In genomic region chr2:69400121-69400520, GRCh38 we compare ENCODE assay signal across 31 cellular contexts. TPM values are rescaled to one million over a fixed set of nuclear protein-coding genes. Genes with fewer than 3 reads are reported as not detected.
DNase-seq lines count a peak whose midpoint lies in the region; ATAC-seq, FAIRE-seq and TF ChIP-seq lines count a peak whose summit lies in the region.
"Had no signal": no experiment of that assay in that cellular context is flagged by ENCODE, and none has a peak within 500 bp of the region (broad histone marks: within the 10 kb centered on the region; RNA-seq: fewer than 3 reads in every experiment).

No MANE protein-coding gene starts in this region.

- no peak for TF ChIP-seq CTCF in K562 (IDR thresholded peaks at IDR 0.05 in 2 of 3, conservative IDR thresholded peaks at IDR 0.05 in 1 of 3; ENCODE audit: insufficient read depth in 2 of 3, low read depth in 1 of 3, low read length in 3 of 3)

- no peak for TF ChIP-seq EP300 in K562 (IDR thresholded peaks at IDR 0.05; ENCODE audit: low read length)

- POLR2A ChIA-PET in K562 (lab: Yijun Ruan, JAX), result interaction anchor here (0.8 to 1.0 kb wide), 2 partner anchors 10 to 12 kb away, joined by 3 read pairs; no protein-coding TSS in a partner anchor

- WGBS in K562 (ENCODE audit: insufficient coverage, low coverage, missing lambda C conversion rate), result 93% methylated on average over 3 of the region's 3 CpGs
- WGBS in trophoblast cell (ENCODE audit: extremely low coverage, insufficient coverage, insufficient read length), result no CpG with 5 or more reads among the region's 3 CpGs

- no peak overlapping the region for H2BK5ac ChIP-seq in trophoblast cell (ENCODE audit: low read depth, low read length, poor library complexity)

- H3K4me3 ChIP-seq in K562, result no peak overlapping the region
- H3K4me3 ChIP-seq in trophoblast cell (ENCODE audit: low read depth, low read length), result no peak overlapping the region
- H3K4me3 ChIP-seq: A549; BLaER1; BLaER1 treated with 17β-estradiol and CSF1 and Interleukin-3, amounts not matched to agents 10 nM and 100 nM had no signal

- no peaks in the 10 kb centered on the region for H3K79me1 ChIP-seq in trophoblast cell (ENCODE audit: low read length)

- H3K36me3 ChIP-seq in K562 (ENCODE audit: control insufficient read depth, insufficient read depth, low read length) (peaks cover 19% of the 10 kb centered on the region), trophoblast cell (ENCODE audit: control insufficient read depth in 1 of 2, insufficient read depth in 2 of 2, low read length in 2 of 2) (peaks cover 22% of the 10 kb centered on the region in 2 experiments)
- H3K36me3 ChIP-seq: BE2C had no signal

- H3K23ac ChIP-seq in trophoblast cell (ENCODE audit: low read length), result no peak overlapping the region

- H2AK5ac ChIP-seq in trophoblast cell (ENCODE audit: low read length), result no peak overlapping the region

- no peak overlapping the region for H3K4me2 ChIP-seq in K562 (ENCODE audit: insufficient read depth, low read length)
- no peak overlapping the region for H3K4me2 ChIP-seq in trophoblast cell (ENCODE audit: low read length)
- H3K4me2 ChIP-seq: A549; BLaER1; BLaER1 treated with 17β-estradiol and CSF1 and Interleukin-3, amounts not matched to agents 10 nM and 100 nM had no signal

- H3K9me3 ChIP-seq in K562 (replicated peaks; ENCODE audit: control insufficient read depth, insufficient read depth, low read depth, low read length), result no peaks in the 10 kb centered on the region
- H3K9me3 ChIP-seq in trophoblast cell (ENCODE audit: insufficient read depth, low read depth, low read length), result no peaks in the 10 kb centered on the region
- H3K9me3 ChIP-seq: BE2C had no signal

- H4K12ac ChIP-seq in trophoblast cell (ENCODE audit: low read depth, low read length), result no peak overlapping the region

- no peak for TF ChIP-seq RAD21 in K562 (CRISPR knock-in tag; conservative IDR thresholded peaks at IDR 0.05 in 1 of 2, IDR thresholded peaks at IDR 0.05 in 1 of 2)

- no peaks in the 10 kb centered on the region for H3K79me2 ChIP-seq in K562 (ENCODE audit: control insufficient read depth, insufficient read depth, low read length)
- no peaks in the 10 kb centered on the region for H3K79me2 ChIP-seq in trophoblast cell (ENCODE audit: control insufficient read depth, insufficient read depth, low read length, poor library complexity)

- intact Hi-C loops in K562 (cut with micrococcal nuclease), result no loop called here

- in situ Hi-C loops in K562 (cut with MboI), result no loop called here

- H3K27ac ChIP-seq in K562 (ENCODE audit: extremely low read depth, low read depth, low read length) (no peak overlapping the region), trophoblast cell (ENCODE audit: low read depth, low read length) (no peak overlapping the region)
- H3K27ac ChIP-seq: 22Rv1; A549; BLaER1; BLaER1 treated with 17β-estradiol and CSF1 and Interleukin-3, amounts not matched to agents 10 nM and 100 nM; C4-2B had no signal

- H2AFZ ChIP-seq in K562 (ENCODE audit: low read depth, low read length) (no peak overlapping the region), trophoblast cell (ENCODE audit: insufficient read depth, low read length, poor library complexity) (no peak overlapping the region)

- H3K9me1 ChIP-seq in K562 (ENCODE audit: control insufficient read depth, insufficient read depth, low read length), result no peaks in the 10 kb centered on the region

- CTCF ChIA-PET in K562 (lab: Yijun Ruan, JAX; ENCODE audit: low intra/inter-chr PET ratio), result no interaction called here

- FAIRE-seq in K562 (lab: Jason Lieb, UNC), result peak; percentile 29
- no peak for FAIRE-seq in urothelium cell line (lab: Jason Lieb, UNC)
- FAIRE-seq: A204.1, A549, D721Med had no signal

- H3K9ac ChIP-seq in K562 (ENCODE audit: insufficient read depth in 1 of 2, low read depth in 2 of 2, low read length in 2 of 2) (no peak overlapping the region), trophoblast cell (ENCODE audit: low read length) (no peak overlapping the region)
- H3K9ac ChIP-seq: BLaER1; BLaER1 treated with 17β-estradiol and CSF1 and Interleukin-3, amounts not matched to agents 10 nM and 100 nM had no signal

- TF ChIP-seq POLR2A in K562 (conservative IDR thresholded peaks at IDR 0.05), result no peak

- no peak overlapping the region for H4K8ac ChIP-seq in trophoblast cell (ENCODE audit: low read depth, low read length)

- no peak overlapping the region for H2BK120ac ChIP-seq in trophoblast cell (ENCODE audit: insufficient read depth, low read length, poor library complexity)

- H4K91ac ChIP-seq in trophoblast cell (ENCODE audit: low read depth, low read length), result no peak overlapping the region

- no peaks in the 10 kb centered on the region for H4K20me1 ChIP-seq in K562 (replicated peaks; ENCODE audit: control insufficient read depth, insufficient read depth, low read length)
- H4K20me1 ChIP-seq: BLaER1; BLaER1 treated with 17β-estradiol and CSF1 and Interleukin-3, amounts not matched to agents 10 nM and 100 nM had no signal

- H3K27me3 ChIP-seq in K562 (ENCODE audit: control insufficient read depth in 2 of 2, insufficient read depth in 2 of 2, low read length in 2 of 2) (no peaks in the 10 kb centered on the region), trophoblast cell (ENCODE audit: insufficient read depth, low read length) (no peaks in the 10 kb centered on the region)
- H3K27me3 ChIP-seq: BE2C; BLaER1; BLaER1 treated with 17β-estradiol and CSF1 and Interleukin-3, amounts not matched to agents 10 nM and 100 nM had no signal

- H3K4me1 ChIP-seq in K562 (replicated peaks in 1 of 2; ENCODE audit: control insufficient read depth in 2 of 2, insufficient read depth in 2 of 2, low read length in 2 of 2), result no peaks in the 10 kb centered on the region
- no peaks in the 10 kb centered on the region for H3K4me1 ChIP-seq in trophoblast cell (ENCODE audit: control insufficient read depth in 1 of 2, insufficient read depth in 2 of 2, low read length in 2 of 2)
- H3K4me1 ChIP-seq: BE2C; BLaER1; BLaER1 treated with 17β-estradiol and CSF1 and Interleukin-3, amounts not matched to agents 10 nM and 100 nM had no signal

- no peak for DNase-seq in K562 (ENCODE audit: extremely low read depth in 1 of 4, low spot score in 3 of 4)
- peak; percentile 44 to 90 for DNase-seq in trophoblast cell
- DNase-seq in urothelium cell line (ENCODE audit: low spot score), result no peak
- DNase-seq in NCI-H526 treated with DMSO at 0.1 percent for 48 hours (lab: John Stamatoyannopoulos, UW), result no peak
- DNase-seq: 8988T; ACHN; AML-193; BE2C; C1 segment of cervical spinal cord; Caco-2; Calu3; CD4-positive, alpha-beta memory T cell; CD4-positive, alpha-beta T cell; CD4-positive, CD25-positive, alpha-beta regulatory T cell; CD8-positive, alpha-beta memory T cell; CD8-positive, alpha-beta T cell; COR-L47; DMS 273 treated with DMSO at 0.1 percent for 48 hours; DMS153; DMS53; DMS79; DMS79 treated with DMSO at 0.1 percent for 48 hours; DND-41; EL had no signal

- no peak overlapping the region for H2BK12ac ChIP-seq in trophoblast cell (ENCODE audit: low read length)

- ATAC-seq in K562, result no peak
- ATAC-seq: A549; CD8-positive, alpha-beta T cell had no signal

- no TSS peak for BruUV-seq in K562 (replicated peaks; lab: Mats Ljungman, UMichigan)

- no peak overlapping the region for H3K18ac ChIP-seq in trophoblast cell (ENCODE audit: low read length)

- no peak overlapping the region for H3K4ac ChIP-seq in trophoblast cell (ENCODE audit: low read depth, low read length)

- H3K14ac ChIP-seq in trophoblast cell (ENCODE audit: low read length), result no peak overlapping the region

RNA-seq across cellular contexts. Expression of gene GFPT1, which starts 13.1 kb away (rescaled TPM):
- total RNA-seq in K562 (2011; cell fraction: chromatin; rRNA removed; ENCODE audit: low replicate concordance), result 15.3 and 44.2 TPM in 2 replicates
- total RNA-seq in K562 (2011; cell fraction: nucleolus; rRNA removed), result 13.7 and 17.2 TPM in 2 replicates
- total RNA-seq in K562 (2011; cell fraction: nucleoplasm; rRNA removed), result 22.6 and 36.8 TPM in 2 replicates
- 13.1 and 15.7 TPM in 2 replicates for total RNA-seq in K562 (2014; rRNA removed)
- 26.0 and 29.3 TPM in 2 replicates for total RNA-seq in K562 (2014; rRNA removed; fragmentation: Illumina TruSeq; extraction: Trizol)
- total RNA-seq in K562 (2015; rRNA removed; fragmentation: Illumina TruSeq; extraction: Trizol), result 14.5 and 15.9 TPM in 2 replicates
- total RNA-seq in K562 (2021), result 38.3 and 39.2 TPM in 2 replicates
- 13.0 and 18.6 TPM in 2 replicates for polyA plus RNA-seq in K562 (2011; rRNA removed)
- polyA plus RNA-seq in K562 (2011; cell fraction: cytosol; rRNA removed), result 4.1 and 9.6 TPM in 2 replicates
- polyA plus RNA-seq in K562 (2011; cell fraction: nucleus; rRNA removed), result 5.4 and 6.7 TPM in 2 replicates
- polyA plus RNA-seq in K562 (2012), result 14.2 and 40.6 TPM in 2 replicates
- polyA plus RNA-seq in K562 (2014; fragmentation: Illumina TruSeq; extraction: Trizol), result 19.0 and 19.7 TPM in 2 replicates
- polyA plus RNA-seq in K562 (2014; fragmentation: Nextera tagmentation; extraction: Ambion mirVana), result 1 to 10 TPM; 6.6 to 8.6 TPM
- polyA plus RNA-seq in K562 (2014; rRNA removed), result 11.2 and 11.9 TPM in 2 replicates
- polyA minus RNA-seq in K562 (2011; rRNA and poly(A)+ RNA removed), result 39.6 and 40.2 TPM in 2 replicates
- 20.3 and 32.8 TPM in 2 replicates for polyA minus RNA-seq in K562 (2011; cell fraction: cytosol; rRNA and poly(A)+ RNA removed)
- 8.5 and 9.8 TPM in 2 replicates for polyA minus RNA-seq in K562 (2011; cell fraction: nucleus; rRNA and poly(A)+ RNA removed)
- polyA plus RNA-seq in trophoblast cell (2013), result 73.9 and 76.7 TPM in 2 replicates

RNA-seq across cellular contexts. Expression of gene NFU1, which starts 37.1 kb away (rescaled TPM):
- total RNA-seq in K562 (2011; cell fraction: chromatin; rRNA removed; ENCODE audit: low replicate concordance), result 4.6 and 7.7 TPM in 2 replicates
- 3.4 and 4.5 TPM in 2 replicates for total RNA-seq in K562 (2011; cell fraction: nucleolus; rRNA removed)
- total RNA-seq in K562 (2011; cell fraction: nucleoplasm; rRNA removed), result 6.7 and 8.2 TPM in 2 replicates
- total RNA-seq in K562 (2014; rRNA removed) (31.8 and 47.0 TPM in 2 replicates), K562 (2014; rRNA removed; fragmentation: Illumina TruSeq; extraction: Trizol) (54.7 and 62.0 TPM in 2 replicates), K562 (2015; rRNA removed; fragmentation: Illumina TruSeq; extraction: Trizol) (52.7 and 53.7 TPM in 2 replicates), K562 (2021) (41.2 and 46.1 TPM in 2 replicates)
- polyA plus RNA-seq in K562 (2011; rRNA removed) (24.8 and 60.3 TPM in 2 replicates), K562 (2014; fragmentation: Illumina TruSeq; extraction: Trizol) (32.5 and 33.3 TPM in 2 replicates), K562 (2014; fragmentation: Nextera tagmentation; extraction: Ambion mirVana) (10 to 100 TPM; 33.9 to 59.4 TPM), K562 (2014; rRNA removed) (60.4 and 61.8 TPM in 2 replicates)
- polyA plus RNA-seq in K562 (2011; cell fraction: cytosol; rRNA removed), result 14.8 and 21.4 TPM in 2 replicates
- polyA plus RNA-seq in K562 (2011; cell fraction: nucleus; rRNA removed), result 7.1 and 8.8 TPM in 2 replicates
- polyA plus RNA-seq in K562 (2012), result 55.7 and 58.1 TPM in 2 replicates
- polyA minus RNA-seq in K562 (2011; rRNA and poly(A)+ RNA removed), result 22.7 and 35.6 TPM in 2 replicates
- 5.7 and 10.4 TPM in 2 replicates for polyA minus RNA-seq in K562 (2011; cell fraction: cytosol; rRNA and poly(A)+ RNA removed)
- polyA minus RNA-seq in K562 (2011; cell fraction: nucleus; rRNA and poly(A)+ RNA removed), result 3.4 and 4.4 TPM in 2 replicates
- polyA plus RNA-seq in trophoblast cell (2013), result 85.9 and 87.5 TPM in 2 replicates

Comparison
In these comparisons a context has a peak if more than half of its experiments do, and no peak if none do; other contexts are left out.
1. DNase-seq: peak in trophoblast cell (2 of 2); none in K562 (0 of 4), urothelium cell line (single experiment) and NCI-H526 treated with DMSO at 0.1 percent for 48 hours (single experiment).